In the genomic region with DNA sequence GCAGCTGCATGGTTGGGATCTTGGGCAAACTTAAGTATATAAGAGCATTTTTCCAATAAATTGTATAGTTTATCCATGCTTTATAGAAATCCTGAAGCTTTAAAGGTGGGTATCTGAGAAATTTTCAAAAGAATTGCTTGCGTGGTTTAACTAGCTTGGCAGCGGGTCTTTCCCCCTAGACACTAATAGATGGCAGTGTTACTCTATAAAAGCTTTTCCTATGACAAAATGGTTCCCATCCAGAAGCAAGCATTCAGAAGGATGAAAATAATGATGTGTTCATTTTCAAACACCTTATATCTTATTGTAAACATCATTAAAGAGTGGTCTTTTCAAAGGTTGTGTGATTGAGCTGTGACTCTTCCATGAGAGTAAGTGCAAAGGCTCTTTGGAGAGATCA, we compare ENCODE assay signal across 21 cellular contexts. TPM values are rescaled to one million over a fixed set of nuclear protein-coding genes. Genes with fewer than 3 reads are reported as not detected.
DNase-seq lines count a peak whose midpoint lies in the region; ATAC-seq and TF ChIP-seq lines count a peak whose summit lies in the region.
"Had no signal": no experiment of that assay in that cellular context is flagged by ENCODE, and none has a peak within 500 bp of the region (broad histone marks: within the 10 kb centered on the region; RNA-seq: fewer than 3 reads in every experiment).

No MANE protein-coding gene starts in this region.

- H3K27me3 ChIP-seq in foreskin keratinocyte, result no peaks in the 10 kb centered on the region
- H3K27me3 ChIP-seq: heart left ventricle, sigmoid colon had no signal

- CTCF ChIA-PET in OCI-LY7 (lab: Charles Lee; ENCODE audit: unreplicated experiment), result no interaction called here

- intact Hi-C loops in OCI-LY7 (cut with micrococcal nuclease; ENCODE audit: unreplicated experiment), result no loop called here

- H3K4me3 ChIP-seq in OCI-LY7 (ENCODE audit: low read depth, low read length, poor library complexity, severe bottlenecking), result no peak overlapping the region
- H3K4me3 ChIP-seq: heart left ventricle, sigmoid colon had no signal

- no peak overlapping the region for H2AFZ ChIP-seq in OCI-LY7 (ENCODE audit: low read length)
- H2AFZ ChIP-seq: parathyroid adenoma had no signal

- no peaks in the 10 kb centered on the region for H3K9me2 ChIP-seq in OCI-LY7 (ENCODE audit: insufficient read depth, low read length)

- no peaks in the 10 kb centered on the region for H3K79me2 ChIP-seq in OCI-LY7 (ENCODE audit: insufficient read depth, low read depth, low read length)
- H3K79me2 ChIP-seq: parathyroid adenoma had no signal

- H3K27ac ChIP-seq in OCI-LY7 (ENCODE audit: low read depth, low read length, poor library complexity, severe bottlenecking) (no peak overlapping the region), foreskin keratinocyte (no peak overlapping the region)
- H3K27ac ChIP-seq: heart left ventricle, parathyroid adenoma had no signal

- no peaks in the 10 kb centered on the region for H3K9me3 ChIP-seq in OCI-LY7 (ENCODE audit: low read length)
- H3K9me3 ChIP-seq: heart left ventricle, sigmoid colon had no signal

- POLR2A ChIA-PET in OCI-LY7 (lab: Charles Lee), result interaction anchor here (1.7 kb wide), 1 partner anchor 19 kb away, joined by 8 read pairs; no protein-coding TSS in a partner anchor

- DNase-seq in NCI-H1694 treated with DMSO at 0.1 percent for 48 hours (lab: John Stamatoyannopoulos, UW) (peak; percentile 32), NCI-H1694 (lab: John Stamatoyannopoulos, UW) (no peak), COR-L47 (lab: John Stamatoyannopoulos, UW) (peak; percentile 6), OCI-LY7 (ENCODE audit: low spot score) (no peak), foreskin keratinocyte (no peak), D341Med (ENCODE audit: low spot score) (no peak)
- DNase-seq in stimulated activated CD4-positive, alpha-beta T cell treated with anti-CD3 and anti-CD28 coated beads, Interleukin-12 subunit alpha, Interleukin-12 subunit beta, amount 100 ng/mL, for 4 hours, result no peak
- DNase-seq: activated CD4-positive, alpha-beta memory T cell treated with anti-CD3 and anti-CD28 coated beads, Interleukin-2, amount 10 ng/mL, durations not matched to agents 7 days and 5 days; activated CD4-positive, CD25-positive, alpha-beta regulatory T cell; activated T-cell treated with anti-CD3 and anti-CD28 coated beads for 4 hours; amygdala; GF-D8; heart left ventricle; left cardiac atrium; NCI-H1105 treated with DMSO at 0.1 percent for 48 hours; NCI-H2081 treated with DMSO at 0.1 percent for 48 hours; RPMI8226; sigmoid colon had no signal

- no peak for ATAC-seq in foreskin keratinocyte
- ATAC-seq in GM21381 (IDR thresholded peaks at IDR 0.05; ENCODE audit: unreplicated experiment), result no peak
- ATAC-seq: heart left ventricle; left cardiac atrium; natural killer cell treated with Interleukin-12 subunit alpha and Interleukin-12 subunit beta and Interleukin-15 and Interleukin-18, amount 100 ng/mL, for 72 hours had no signal

- H4K20me1 ChIP-seq in OCI-LY7 (ENCODE audit: insufficient read depth, low read length), result no peaks in the 10 kb centered on the region

- TF ChIP-seq CTCF in OCI-LY7 (conservative IDR thresholded peaks at IDR 0.05; ENCODE audit: low read length) (peak; percentile 22; the same call in 1 of the 2 replicates), foreskin keratinocyte (conservative IDR thresholded peaks at IDR 0.05) (peak; percentile 34)

- no peak overlapping the region for H3K4me2 ChIP-seq in OCI-LY7 (ENCODE audit: low read length)

- H3K4me1 ChIP-seq in OCI-LY7 (ENCODE audit: insufficient read depth, low read length, poor library complexity, severe bottlenecking) (no peaks in the 10 kb centered on the region), foreskin keratinocyte (no peaks in the 10 kb centered on the region)
- H3K4me1 ChIP-seq: parathyroid adenoma had no signal

- no TSS peak for BruUV-seq in OCI-LY7 (replicated peaks; lab: Mats Ljungman, UMichigan)

- H3K36me3 ChIP-seq in OCI-LY7 (ENCODE audit: insufficient read depth, low read length), result peaks cover 100% of the 10 kb centered on the region

RNA-seq across cellular contexts. Expression of a gene that starts 45.9 kb away (rescaled TPM):
- total RNA-seq in OCI-LY7 (2014; rRNA removed; shearing (Covaris generic)), result 14.5 and 30.6 TPM in 2 replicates
- 39.5 and 55.7 TPM in 2 replicates for total RNA-seq in OCI-LY7 (2022)
- total RNA-seq in foreskin keratinocyte, result 11.1 and 12.3 TPM in 2 replicates
- polyA plus RNA-seq in foreskin keratinocyte, result 5.3 and 6.0 TPM in 2 replicates

Comparison
In these comparisons a context has a peak if more than half of its experiments do, and no peak if none do; other contexts are left out.
1. DNase-seq: peak in NCI-H1694 treated with DMSO at 0.1 percent for 48 hours (single experiment) and COR-L47 (single experiment); none in NCI-H1694 (single experiment), OCI-LY7 (single experiment), foreskin keratinocyte (0 of 2), D341Med (single experiment) and stimulated activated CD4-positive, alpha-beta T cell treated with anti-CD3 and anti-CD28 coated beads, Interleukin-12 subunit alpha, Interleukin-12 subunit beta, amount 100 ng/mL, for 4 hours (single experiment).